In genomic region chr2:196160101-196160500, GRCh38 we compare ENCODE assay signal across 1 cellular context.
TF ChIP-seq lines count a peak whose summit lies in the region.

No MANE protein-coding gene starts in this region.

TF ChIP-seq in GM12878, 131 proteins besides CTCF, POLR2A, EP300 and RAD21 (continued from another document and continues in another):
- TF ChIP-seq, protein P1, sequence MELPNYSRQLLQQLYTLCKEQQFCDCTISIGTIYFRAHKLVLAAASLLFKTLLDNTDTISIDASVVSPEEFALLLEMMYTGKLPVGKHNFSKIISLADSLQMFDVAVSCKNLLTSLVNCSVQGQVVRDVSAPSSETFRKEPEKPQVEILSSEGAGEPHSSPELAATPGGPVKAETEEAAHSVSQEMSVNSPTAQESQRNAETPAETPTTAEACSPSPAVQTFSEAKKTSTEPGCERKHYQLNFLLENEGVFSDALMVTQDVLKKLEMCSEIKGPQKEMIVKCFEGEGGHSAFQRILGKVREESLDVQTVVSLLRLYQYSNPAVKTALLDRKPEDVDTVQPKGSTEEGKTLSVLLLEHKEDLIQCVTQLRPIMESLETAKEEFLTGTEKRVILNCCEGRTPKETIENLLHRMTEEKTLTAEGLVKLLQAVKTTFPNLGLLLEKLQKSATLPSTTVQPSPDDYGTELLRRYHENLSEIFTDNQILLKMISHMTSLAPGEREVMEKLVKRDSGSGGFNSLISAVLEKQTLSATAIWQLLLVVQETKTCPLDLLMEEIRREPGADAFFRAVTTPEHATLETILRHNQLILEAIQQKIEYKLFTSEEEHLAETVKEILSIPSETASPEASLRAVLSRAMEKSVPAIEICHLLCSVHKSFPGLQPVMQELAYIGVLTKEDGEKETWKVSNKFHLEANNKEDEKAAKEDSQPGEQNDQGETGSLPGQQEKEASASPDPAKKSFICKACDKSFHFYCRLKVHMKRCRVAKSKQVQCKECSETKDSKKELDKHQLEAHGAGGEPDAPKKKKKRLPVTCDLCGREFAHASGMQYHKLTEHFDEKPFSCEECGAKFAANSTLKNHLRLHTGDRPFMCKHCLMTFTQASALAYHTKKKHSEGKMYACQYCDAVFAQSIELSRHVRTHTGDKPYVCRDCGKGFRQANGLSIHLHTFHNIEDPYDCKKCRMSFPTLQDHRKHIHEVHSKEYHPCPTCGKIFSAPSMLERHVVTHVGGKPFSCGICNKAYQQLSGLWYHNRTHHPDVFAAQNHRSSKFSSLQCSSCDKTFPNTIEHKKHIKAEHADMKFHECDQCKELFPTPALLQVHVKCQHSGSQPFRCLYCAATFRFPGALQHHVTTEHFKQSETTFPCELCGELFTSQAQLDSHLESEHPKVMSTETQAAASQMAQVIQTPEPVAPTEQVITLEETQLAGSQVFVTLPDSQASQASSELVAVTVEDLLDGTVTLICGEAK (IDR thresholded peaks at IDR 0.05; ENCODE audit: borderline replicate concordance) = peak; percentile 14; the same call in 1 of the 2 replicates
- TF ChIP-seq IRF4 (IDR thresholded peaks at IDR 0.05; ENCODE audit: low read depth, low read length) (peak; percentile 62), DPF2 (IDR thresholded peaks at IDR 0.05) (peak; percentile 68), BACH1 (IDR thresholded peaks at IDR 0.05; ENCODE audit: borderline replicate concordance) (peak; percentile 56; the same call in 1 of the 2 replicates), TCF7 (IDR thresholded peaks at IDR 0.05; ENCODE audit: borderline replicate concordance) (0 out of 2 replicates have a peak, but pooled peaks have one; percentile 32), ATF2 (IDR thresholded peaks at IDR 0.05; ENCODE audit: low read length) (peak; percentile 96), WRNIP1 (IDR thresholded peaks at IDR 0.05; ENCODE audit: borderline replicate concordance, low read depth, low read length) (no peak), ATF7 (IDR thresholded peaks at IDR 0.05; ENCODE audit: low read depth) (peak; percentile 89), SREBF1 (IDR thresholded peaks at IDR 0.05; ENCODE audit: low read length) (no peak), MTA2 (IDR thresholded peaks at IDR 0.05; ENCODE audit: low read depth) (peak; percentile 85), FOXM1 (IDR thresholded peaks at IDR 0.05; ENCODE audit: low read depth, low read length) (peak; percentile 95; the same call in 1 of the 2 replicates), CBX5 (IDR thresholded peaks at IDR 0.05; ENCODE audit: low read depth) (peak; percentile 88), TBL1XR1 (IDR thresholded peaks at IDR 0.05; ENCODE audit: low read depth, low read length) (peak; percentile 85), CREB1 (IDR thresholded peaks at IDR 0.05; ENCODE audit: low read depth) (peak; percentile 86), MTA3 (IDR thresholded peaks at IDR 0.05; ENCODE audit: borderline replicate concordance, low read length) (peak; percentile 93), MYB (IDR thresholded peaks at IDR 0.05; ENCODE audit: borderline replicate concordance, low read depth, low read length) (no peak), KDM1A (IDR thresholded peaks at IDR 0.05; ENCODE audit: borderline replicate concordance) (no peak), RB1 (IDR thresholded peaks at IDR 0.05; ENCODE audit: borderline replicate concordance) (no peak), SPI1 (IDR thresholded peaks at IDR 0.05; ENCODE audit: borderline replicate concordance, insufficient read depth, low read depth, low read length) (peak; percentile 41; the same call in 1 of the 2 replicates), PKNOX1 (IDR thresholded peaks at IDR 0.05) (no peak), STAT3 (IDR thresholded peaks at IDR 0.05; ENCODE audit: low read depth, low read length) (0 out of 2 replicates have a peak, but pooled peaks have one; percentile 64), NR2C1 (IDR thresholded peaks at IDR 0.05) (no peak), CHD1 (IDR thresholded peaks at IDR 0.05; ENCODE audit: low read depth, low read length) (peak; percentile 72; the same call in 1 of the 2 replicates), SKIL (IDR thresholded peaks at IDR 0.05; ENCODE audit: low read depth, poor library complexity, severe bottlenecking) (peak; percentile 90), ZNF217 (IDR thresholded peaks at IDR 0.05) (peak; percentile 77; the same call in 1 of the 2 replicates), RELA (IDR thresholded peaks at IDR 0.05; ENCODE audit: borderline replicate concordance, partially characterized antibody) (peak; percentile 25), GABPA (IDR thresholded peaks at IDR 0.05; ENCODE audit: low read depth) (peak; percentile 53; the same call in 1 of the 2 replicates), ZBED1 (IDR thresholded peaks at IDR 0.05; ENCODE audit: borderline replicate concordance) (peak; percentile 93), ETV6 (conservative IDR thresholded peaks at IDR 0.05 in 1 of 2, IDR thresholded peaks at IDR 0.05 in 1 of 2; ENCODE audit: borderline replicate concordance in 1 of 2, low read depth in 1 of 2) (peak in 1 of 2 experiments; percentile 81; a peak in 2 of 4 replicates)
- TF ChIP-seq, protein P2, sequence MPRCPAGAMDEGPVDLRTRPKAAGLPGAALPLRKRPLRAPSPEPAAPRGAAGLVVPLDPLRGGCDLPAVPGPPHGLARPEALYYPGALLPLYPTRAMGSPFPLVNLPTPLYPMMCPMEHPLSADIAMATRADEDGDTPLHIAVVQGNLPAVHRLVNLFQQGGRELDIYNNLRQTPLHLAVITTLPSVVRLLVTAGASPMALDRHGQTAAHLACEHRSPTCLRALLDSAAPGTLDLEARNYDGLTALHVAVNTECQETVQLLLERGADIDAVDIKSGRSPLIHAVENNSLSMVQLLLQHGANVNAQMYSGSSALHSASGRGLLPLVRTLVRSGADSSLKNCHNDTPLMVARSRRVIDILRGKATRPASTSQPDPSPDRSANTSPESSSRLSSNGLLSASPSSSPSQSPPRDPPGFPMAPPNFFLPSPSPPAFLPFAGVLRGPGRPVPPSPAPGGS (IDR thresholded peaks at IDR 0.05; ENCODE audit: borderline replicate concordance, insufficient read depth, low read depth, low read length, poor library complexity, severe bottlenecking) = peak; percentile 72
- TF ChIP-seq, protein P3, sequence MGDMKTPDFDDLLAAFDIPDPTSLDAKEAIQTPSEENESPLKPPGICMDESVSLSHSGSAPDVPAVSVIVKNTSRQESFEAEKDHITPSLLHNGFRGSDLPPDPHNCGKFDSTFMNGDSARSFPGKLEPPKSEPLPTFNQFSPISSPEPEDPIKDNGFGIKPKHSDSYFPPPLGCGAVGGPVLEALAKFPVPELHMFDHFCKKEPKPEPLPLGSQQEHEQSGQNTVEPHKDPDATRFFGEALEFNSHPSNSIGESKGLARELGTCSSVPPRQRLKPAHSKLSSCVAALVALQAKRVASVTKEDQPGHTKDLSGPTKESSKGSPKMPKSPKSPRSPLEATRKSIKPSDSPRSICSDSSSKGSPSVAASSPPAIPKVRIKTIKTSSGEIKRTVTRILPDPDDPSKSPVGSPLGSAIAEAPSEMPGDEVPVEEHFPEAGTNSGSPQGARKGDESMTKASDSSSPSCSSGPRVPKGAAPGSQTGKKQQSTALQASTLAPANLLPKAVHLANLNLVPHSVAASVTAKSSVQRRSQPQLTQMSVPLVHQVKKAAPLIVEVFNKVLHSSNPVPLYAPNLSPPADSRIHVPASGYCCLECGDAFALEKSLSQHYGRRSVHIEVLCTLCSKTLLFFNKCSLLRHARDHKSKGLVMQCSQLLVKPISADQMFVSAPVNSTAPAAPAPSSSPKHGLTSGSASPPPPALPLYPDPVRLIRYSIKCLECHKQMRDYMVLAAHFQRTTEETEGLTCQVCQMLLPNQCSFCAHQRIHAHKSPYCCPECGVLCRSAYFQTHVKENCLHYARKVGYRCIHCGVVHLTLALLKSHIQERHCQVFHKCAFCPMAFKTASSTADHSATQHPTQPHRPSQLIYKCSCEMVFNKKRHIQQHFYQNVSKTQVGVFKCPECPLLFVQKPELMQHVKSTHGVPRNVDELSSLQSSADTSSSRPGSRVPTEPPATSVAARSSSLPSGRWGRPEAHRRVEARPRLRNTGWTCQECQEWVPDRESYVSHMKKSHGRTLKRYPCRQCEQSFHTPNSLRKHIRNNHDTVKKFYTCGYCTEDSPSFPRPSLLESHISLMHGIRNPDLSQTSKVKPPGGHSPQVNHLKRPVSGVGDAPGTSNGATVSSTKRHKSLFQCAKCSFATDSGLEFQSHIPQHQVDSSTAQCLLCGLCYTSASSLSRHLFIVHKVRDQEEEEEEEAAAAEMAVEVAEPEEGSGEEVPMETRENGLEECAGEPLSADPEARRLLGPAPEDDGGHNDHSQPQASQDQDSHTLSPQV (IDR thresholded peaks at IDR 0.05) = peak; percentile 72; the same call in 1 of the 2 replicates
- TF ChIP-seq, protein P4, sequence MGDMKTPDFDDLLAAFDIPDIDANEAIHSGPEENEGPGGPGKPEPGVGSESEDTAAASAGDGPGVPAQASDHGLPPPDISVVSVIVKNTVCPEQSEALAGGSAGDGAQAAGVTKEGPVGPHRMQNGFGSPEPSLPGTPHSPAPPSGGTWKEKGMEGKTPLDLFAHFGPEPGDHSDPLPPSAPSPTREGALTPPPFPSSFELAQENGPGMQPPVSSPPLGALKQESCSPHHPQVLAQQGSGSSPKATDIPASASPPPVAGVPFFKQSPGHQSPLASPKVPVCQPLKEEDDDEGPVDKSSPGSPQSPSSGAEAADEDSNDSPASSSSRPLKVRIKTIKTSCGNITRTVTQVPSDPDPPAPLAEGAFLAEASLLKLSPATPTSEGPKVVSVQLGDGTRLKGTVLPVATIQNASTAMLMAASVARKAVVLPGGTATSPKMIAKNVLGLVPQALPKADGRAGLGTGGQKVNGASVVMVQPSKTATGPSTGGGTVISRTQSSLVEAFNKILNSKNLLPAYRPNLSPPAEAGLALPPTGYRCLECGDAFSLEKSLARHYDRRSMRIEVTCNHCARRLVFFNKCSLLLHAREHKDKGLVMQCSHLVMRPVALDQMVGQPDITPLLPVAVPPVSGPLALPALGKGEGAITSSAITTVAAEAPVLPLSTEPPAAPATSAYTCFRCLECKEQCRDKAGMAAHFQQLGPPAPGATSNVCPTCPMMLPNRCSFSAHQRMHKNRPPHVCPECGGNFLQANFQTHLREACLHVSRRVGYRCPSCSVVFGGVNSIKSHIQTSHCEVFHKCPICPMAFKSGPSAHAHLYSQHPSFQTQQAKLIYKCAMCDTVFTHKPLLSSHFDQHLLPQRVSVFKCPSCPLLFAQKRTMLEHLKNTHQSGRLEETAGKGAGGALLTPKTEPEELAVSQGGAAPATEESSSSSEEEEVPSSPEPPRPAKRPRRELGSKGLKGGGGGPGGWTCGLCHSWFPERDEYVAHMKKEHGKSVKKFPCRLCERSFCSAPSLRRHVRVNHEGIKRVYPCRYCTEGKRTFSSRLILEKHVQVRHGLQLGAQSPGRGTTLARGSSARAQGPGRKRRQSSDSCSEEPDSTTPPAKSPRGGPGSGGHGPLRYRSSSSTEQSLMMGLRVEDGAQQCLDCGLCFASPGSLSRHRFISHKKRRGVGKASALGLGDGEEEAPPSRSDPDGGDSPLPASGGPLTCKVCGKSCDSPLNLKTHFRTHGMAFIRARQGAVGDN (IDR thresholded peaks at IDR 0.05) = peak; percentile 62; the same call in 1 of the 2 replicates
- TF ChIP-seq, protein P5, sequence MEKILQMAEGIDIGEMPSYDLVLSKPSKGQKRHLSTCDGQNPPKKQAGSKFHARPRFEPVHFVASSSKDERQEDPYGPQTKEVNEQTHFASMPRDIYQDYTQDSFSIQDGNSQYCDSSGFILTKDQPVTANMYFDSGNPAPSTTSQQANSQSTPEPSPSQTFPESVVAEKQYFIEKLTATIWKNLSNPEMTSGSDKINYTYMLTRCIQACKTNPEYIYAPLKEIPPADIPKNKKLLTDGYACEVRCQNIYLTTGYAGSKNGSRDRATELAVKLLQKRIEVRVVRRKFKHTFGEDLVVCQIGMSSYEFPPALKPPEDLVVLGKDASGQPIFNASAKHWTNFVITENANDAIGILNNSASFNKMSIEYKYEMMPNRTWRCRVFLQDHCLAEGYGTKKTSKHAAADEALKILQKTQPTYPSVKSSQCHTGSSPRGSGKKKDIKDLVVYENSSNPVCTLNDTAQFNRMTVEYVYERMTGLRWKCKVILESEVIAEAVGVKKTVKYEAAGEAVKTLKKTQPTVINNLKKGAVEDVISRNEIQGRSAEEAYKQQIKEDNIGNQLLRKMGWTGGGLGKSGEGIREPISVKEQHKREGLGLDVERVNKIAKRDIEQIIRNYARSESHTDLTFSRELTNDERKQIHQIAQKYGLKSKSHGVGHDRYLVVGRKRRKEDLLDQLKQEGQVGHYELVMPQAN (conservative IDR thresholded peaks at IDR 0.05) = 0 out of 2 replicates have a peak, but pooled peaks have one; percentile 37
